Comparison of ENCODE assay signal across 23 cellular contexts in the genomic region with DNA sequence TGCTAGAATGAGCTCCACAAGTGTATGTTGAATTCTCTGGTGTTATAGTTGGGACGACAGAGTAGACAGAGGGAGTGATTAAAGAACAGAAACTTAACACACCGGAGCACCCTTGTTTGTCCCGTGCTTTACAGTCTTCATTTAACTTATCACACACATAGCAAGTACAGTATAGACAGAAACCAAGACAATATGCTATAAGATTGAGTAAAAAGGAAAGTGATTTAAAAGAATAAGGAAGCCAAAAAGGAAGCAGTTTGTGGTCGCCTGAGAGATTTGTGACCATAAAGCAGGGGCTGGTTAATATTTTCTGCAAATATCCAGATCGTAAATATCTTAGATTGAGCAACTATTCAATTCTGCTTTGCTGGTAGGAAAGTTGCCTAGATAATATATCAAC.
DNase-seq lines count a peak whose midpoint lies in the region; ATAC-seq and TF ChIP-seq lines count a peak whose summit lies in the region.
"Had no signal": no experiment of that assay in that cellular context is flagged by ENCODE, and none has a peak within 500 bp of the region (broad histone marks: within the 10 kb centered on the region; RNA-seq: fewer than 3 reads in every experiment).

No MANE protein-coding gene starts in this region.

- no peaks in the 10 kb centered on the region for H4K20me1 ChIP-seq in OCI-LY3 (ENCODE audit: insufficient read depth, low read length)

- H3K4me1 ChIP-seq in OCI-LY3 (ENCODE audit: low read length) = peaks cover 21% of the 10 kb centered on the region
- H3K4me1 ChIP-seq: Peyer's patch had no signal

- no peak overlapping the region for H3K27ac Mint-ChIP-seq in activated naive CD8-positive, alpha-beta T cell treated with anti-CD3 and anti-CD28 coated beads, Interleukin-2, amount 50 U/mL, for 24 hours
- H3K27ac Mint-ChIP-seq in type B pancreatic cell = no peak overlapping the region
- H3K27ac Mint-ChIP-seq: CD8-positive, alpha-beta T cell; T-cell; T-helper 2 cell treated with Interferon-gamma antibody and Interleukin-4, amounts not matched to agents 5 μg/mL and 100 μg/mL, for 36 hours had no signal

- H3K9ac ChIP-seq in OCI-LY3 (ENCODE audit: low read length) = no peak overlapping the region; the same call in 1 of the 2 replicates

- ATAC-seq in GM18909 (IDR thresholded peaks at IDR 0.05; ENCODE audit: poor library complexity, unreplicated experiment) (peak; percentile 72), HG03060 (IDR thresholded peaks at IDR 0.05; ENCODE audit: low read depth, unreplicated experiment) (peak; percentile 67), GM21717 (IDR thresholded peaks at IDR 0.05; ENCODE audit: unreplicated experiment) (no peak)
- ATAC-seq in activated naive CD8-positive, alpha-beta T cell treated with anti-CD3 and anti-CD28 coated beads, Interleukin-2, amount 50 U/mL, for 24 hours = no peak
- ATAC-seq: CD8-positive, alpha-beta T cell; SK-N-SH treated with all-trans-retinoic acid at 6 μM for 48 hours; T-cell had no signal

- H3K4me1 Mint-ChIP-seq in activated naive CD8-positive, alpha-beta T cell treated with anti-CD3 and anti-CD28 coated beads, Interleukin-2, amount 50 U/mL, for 24 hours = no peaks in the 10 kb centered on the region
- no peaks in the 10 kb centered on the region for H3K4me1 Mint-ChIP-seq in type B pancreatic cell (ENCODE audit: unreplicated experiment)
- H3K4me1 Mint-ChIP-seq: H9, T-cell had no signal

- CTCF ChIA-PET in GM10248 (lab: Yijun Ruan, JAX) = no interaction called here

- H3K9me3 Mint-ChIP-seq in activated naive CD8-positive, alpha-beta T cell treated with anti-CD3 and anti-CD28 coated beads, Interleukin-2, amount 50 U/mL, for 24 hours = peaks cover 9% of the 10 kb centered on the region
- H3K9me3 Mint-ChIP-seq in type B pancreatic cell = no peaks in the 10 kb centered on the region
- H3K9me3 Mint-ChIP-seq: H9 had no signal

- H3K4me3 ChIP-seq in OCI-LY3 (ENCODE audit: low read length) = peak overlapping the region; percentile 42
- H3K4me3 ChIP-seq: Peyer's patch had no signal

- no peaks in the 10 kb centered on the region for H3K79me2 ChIP-seq in OCI-LY3 (ENCODE audit: low read length)

- H3K27me3 Mint-ChIP-seq in activated naive CD8-positive, alpha-beta T cell treated with anti-CD3 and anti-CD28 coated beads, Interleukin-2, amount 50 U/mL, for 24 hours = no peaks in the 10 kb centered on the region
- H3K27me3 Mint-ChIP-seq in type B pancreatic cell = no peaks in the 10 kb centered on the region
- H3K27me3 Mint-ChIP-seq: T-cell had no signal

- H3K36me3 Mint-ChIP-seq in activated naive CD8-positive, alpha-beta T cell treated with anti-CD3 and anti-CD28 coated beads, Interleukin-2, amount 50 U/mL, for 24 hours (ENCODE audit: low read depth) = no peaks in the 10 kb centered on the region
- no peaks in the 10 kb centered on the region for H3K36me3 Mint-ChIP-seq in type B pancreatic cell
- H3K36me3 Mint-ChIP-seq: CD8-positive, alpha-beta T cell; T-cell had no signal

- TF ChIP-seq CTCF in GM10248 (IDR thresholded peaks at IDR 0.05; ENCODE audit: control extremely low read depth, extremely low read depth, low read depth, missing control alignments) (no peak), OCI-LY3 (IDR thresholded peaks at IDR 0.05; ENCODE audit: low read depth, low read length) (no peak), type B pancreatic cell (conservative IDR thresholded peaks at IDR 0.05) (no peak)

- peak; percentile 10 for DNase-seq in GM10248 (ENCODE audit: extremely low spot score)
- no peak for DNase-seq in activated naive CD8-positive, alpha-beta T cell treated with anti-CD3 and anti-CD28 coated beads, Interleukin-2, amount 50 U/mL, for 24 hours
- no peak for DNase-seq in type B pancreatic cell (ENCODE audit: extremely low spot score, unreplicated experiment)
- DNase-seq in iPS-NIHi11 (ENCODE audit: low spot score) = no peak
- DNase-seq: AML-193; C1 segment of cervical spinal cord; Calu3; CD8-positive, alpha-beta T cell; H9; KBM-7; NCI-H1105 treated with DMSO at 0.1 percent for 48 hours; NCI-H2029 treated with DMSO at 0.1 percent for 48 hours; NCI-H226; NCI-H510A treated with DMSO at 0.1 percent for 48 hours; NCI-H82; Peyer's patch; T-cell had no signal

- POLR2A ChIA-PET in GM10248 (lab: Yijun Ruan, JAX) = no interaction called here

- no peaks in the 10 kb centered on the region for H3K9me3 ChIP-seq in OCI-LY3 (ENCODE audit: insufficient read depth, low read length)
- H3K9me3 ChIP-seq: Peyer's patch had no signal

- peak overlapping the region; percentile 52 for H3K4me2 ChIP-seq in OCI-LY3 (ENCODE audit: low read length)

- peak overlapping the region; percentile 56 for H3K27ac ChIP-seq in OCI-LY3 (ENCODE audit: low read length)
- H3K27ac ChIP-seq: Peyer's patch had no signal

- H3K36me3 ChIP-seq in OCI-LY3 (replicated peaks; ENCODE audit: low read depth, low read length) = no peaks in the 10 kb centered on the region
- H3K36me3 ChIP-seq: Peyer's patch had no signal

- H3K27me3 ChIP-seq in OCI-LY3 (ENCODE audit: low read depth, low read length) = no peaks in the 10 kb centered on the region
- H3K27me3 ChIP-seq: Peyer's patch had no signal

- peak overlapping the region; percentile 26; the same call in 1 of the 2 replicates for H2AFZ ChIP-seq in OCI-LY3 (ENCODE audit: low read depth, low read length)

- no peak overlapping the region for H3K4me3 Mint-ChIP-seq in activated naive CD8-positive, alpha-beta T cell treated with anti-CD3 and anti-CD28 coated beads, Interleukin-2, amount 50 U/mL, for 24 hours
- no peak overlapping the region for H3K4me3 Mint-ChIP-seq in type B pancreatic cell
- H3K4me3 Mint-ChIP-seq: CD8-positive, alpha-beta T cell; H9; T-cell; T-helper 2 cell treated with Interferon-gamma antibody and Interleukin-4, amounts not matched to agents 5 μg/mL and 100 μg/mL, for 36 hours had no signal

Comparison
In these comparisons a context has a peak if more than half of its experiments do, and no peak if none do; other contexts are left out.
1. ATAC-seq: peak in GM18909 (single experiment) and HG03060 (single experiment); none in activated naive CD8-positive, alpha-beta T cell treated with anti-CD3 and anti-CD28 coated beads, Interleukin-2, amount 50 U/mL, for 24 hours (single experiment) and GM21717 (single experiment).